ENCODE assay signal across 9 cellular contexts in the genomic region with DNA sequence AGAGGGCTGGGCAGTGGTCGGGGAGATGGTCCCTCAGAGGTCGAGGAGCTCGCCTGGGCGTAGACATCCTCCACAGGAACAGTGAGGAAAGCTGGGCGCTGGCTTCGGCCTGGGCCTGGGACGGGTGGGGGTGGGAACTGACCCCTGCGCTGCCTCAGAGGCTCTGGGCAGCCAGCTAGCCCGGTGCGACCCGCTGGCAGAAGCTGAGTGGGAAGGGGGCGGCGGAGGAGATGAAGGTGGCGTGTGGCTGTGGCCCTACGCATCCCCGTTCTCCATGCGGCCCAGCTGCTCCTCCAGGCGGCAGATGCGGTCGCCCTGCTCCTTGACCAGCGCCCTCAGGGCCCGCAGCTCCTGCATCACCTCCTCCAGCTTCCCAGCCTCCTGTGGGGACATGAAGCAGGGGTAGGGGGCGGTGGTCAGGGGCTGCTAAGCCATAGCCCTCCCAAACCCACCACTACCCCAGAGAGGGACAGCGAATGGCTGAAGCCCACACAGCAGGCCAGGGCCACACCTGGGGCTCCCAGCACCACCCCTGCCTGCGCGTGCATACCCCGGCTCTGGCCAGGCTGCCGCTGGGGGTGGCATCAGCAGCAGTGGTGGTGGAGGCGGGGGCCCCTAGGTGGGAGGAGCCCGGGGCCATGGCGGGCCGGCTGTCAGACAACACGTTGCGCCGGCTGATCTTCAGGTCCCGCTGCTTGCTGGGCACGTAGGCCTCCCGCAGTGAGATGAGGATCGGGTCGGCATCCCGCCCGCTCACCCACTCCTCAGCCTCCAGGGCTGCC. TPM values are rescaled to one million over a fixed set of nuclear protein-coding genes. Genes with fewer than 3 reads are reported as not detected.
DNase-seq lines count a peak whose midpoint lies in the region; ATAC-seq, FAIRE-seq and TF ChIP-seq lines count a peak whose summit lies in the region.
"Had no signal": no experiment of that assay in that cellular context is flagged by ENCODE, and none has a peak within 500 bp of the region (broad histone marks: within the 10 kb centered on the region; RNA-seq: fewer than 3 reads in every experiment).

No MANE protein-coding gene starts in this region.

- peak; percentile 54 to 61 for ATAC-seq in activated CD4-positive, CD25-positive, alpha-beta regulatory T cell treated with anti-CD3 and anti-CD28 coated beads, Interleukin-2, amount 50 U/mL, for 24 hours
- ATAC-seq in central memory CD8-positive, alpha-beta T cell (replicated peaks; ENCODE audit: extremely low read depth, poor library complexity, severe bottlenecking): peak; percentile 37
- ATAC-seq in GM21528 (IDR thresholded peaks at IDR 0.05; ENCODE audit: low FRiP score, unreplicated experiment): no peak

- H3K36me3 Mint-ChIP-seq in central memory CD8-positive, alpha-beta T cell (ENCODE audit: insufficient read depth): peaks cover 56% of the 10 kb centered on the region

- H3K27ac Mint-ChIP-seq in central memory CD8-positive, alpha-beta T cell (ENCODE audit: low read depth): peak overlapping the region; percentile 97

- no peaks in the 10 kb centered on the region for H3K27me3 Mint-ChIP-seq in central memory CD8-positive, alpha-beta T cell

- no peak for TF ChIP-seq POLR2A in GM12891 (IDR thresholded peaks at IDR 0.05; ENCODE audit: low read depth, low read length)

- peak; percentile 66 for DNase-seq in GM12891 (ENCODE audit: insufficient read length, low spot score)
- DNase-seq in central memory CD8-positive, alpha-beta T cell (ENCODE audit: low spot score in 2 of 2): peak; percentile 62 to 64
- DNase-seq in stimulated activated CD4-positive, alpha-beta T cell treated with anti-CD3 and anti-CD28 coated beads, Interleukin-2, amount 100 ng/mL, for 48 hours: peak; percentile 69 to 76
- DNase-seq in GM19238 (ENCODE audit: insufficient read length, low spot score): no peak
- DNase-seq in urothelium cell line (ENCODE audit: low spot score): no peak
- no peak for DNase-seq in 8988T

- peak overlapping the region; percentile 96 for H3K4me3 Mint-ChIP-seq in central memory CD8-positive, alpha-beta T cell

- FAIRE-seq in GM12891 (lab: Jason Lieb, UNC) (no peak), urothelium cell line (lab: Jason Lieb, UNC) (no peak)
- FAIRE-seq: G401.6 had no signal

- no peaks in the 10 kb centered on the region for H3K9me3 Mint-ChIP-seq in central memory CD8-positive, alpha-beta T cell

- H3K4me1 Mint-ChIP-seq in central memory CD8-positive, alpha-beta T cell: peaks cover 61% of the 10 kb centered on the region

TF ChIP-seq in GM12891, 5 proteins besides CTCF, POLR2A, EP300 and RAD21:
- TF ChIP-seq POLR2AphosphoS5 (IDR thresholded peaks at IDR 0.05; ENCODE audit: low read depth, low read length): peak; percentile 21; the same call in 1 of the 2 replicates
- no peak for TF ChIP-seq PAX5 (IDR thresholded peaks at IDR 0.05; ENCODE audit: insufficient read depth, low read length, severe bottlenecking)
- 0 out of 2 replicates have a peak, but pooled peaks have one; percentile 21 for TF ChIP-seq POU2F2 (IDR thresholded peaks at IDR 0.05; ENCODE audit: low read depth, low read length)
- TF ChIP-seq SPI1 (IDR thresholded peaks at IDR 0.05; ENCODE audit: low read depth, low read length): no peak
- no peak for TF ChIP-seq TAF1 (IDR thresholded peaks at IDR 0.05; ENCODE audit: low read depth, low read length)

RNA-seq across cellular contexts. Expression of a gene that starts 0.8 kb away (rescaled TPM):
- 179 TPM for polyA plus RNA-seq in GM12891 (2012; ENCODE audit: low read depth, missing spikeins)

RNA-seq across cellular contexts. Expression of a gene that starts 5.0 kb away (rescaled TPM):
- 25.2 TPM for polyA plus RNA-seq in GM12891 (2012; ENCODE audit: low read depth, missing spikeins)

RNA-seq across cellular contexts. Expression of a gene that starts 10.0 kb away (rescaled TPM):
- 38.0 TPM for polyA plus RNA-seq in GM12891 (2012; ENCODE audit: low read depth, missing spikeins)

RNA-seq across cellular contexts. Expression of a gene that starts 14.2 kb away (rescaled TPM):
- not detected for polyA plus RNA-seq in GM12891 (2012; ENCODE audit: low read depth, missing spikeins)

RNA-seq across cellular contexts. Expression of a gene that starts 16.8 kb away (rescaled TPM):
- polyA plus RNA-seq in GM12891 (2012; ENCODE audit: low read depth, missing spikeins): 0.12 TPM

Comparison
In these comparisons a context has a peak if more than half of its experiments do, and no peak if none do; other contexts are left out.
1. DNase-seq: peak in GM12891 (single experiment), central memory CD8-positive, alpha-beta T cell (2 of 2) and stimulated activated CD4-positive, alpha-beta T cell treated with anti-CD3 and anti-CD28 coated beads, Interleukin-2, amount 100 ng/mL, for 48 hours (2 of 2); none in GM19238 (single experiment), urothelium cell line (single experiment) and 8988T (single experiment).